In the genomic region with DNA sequence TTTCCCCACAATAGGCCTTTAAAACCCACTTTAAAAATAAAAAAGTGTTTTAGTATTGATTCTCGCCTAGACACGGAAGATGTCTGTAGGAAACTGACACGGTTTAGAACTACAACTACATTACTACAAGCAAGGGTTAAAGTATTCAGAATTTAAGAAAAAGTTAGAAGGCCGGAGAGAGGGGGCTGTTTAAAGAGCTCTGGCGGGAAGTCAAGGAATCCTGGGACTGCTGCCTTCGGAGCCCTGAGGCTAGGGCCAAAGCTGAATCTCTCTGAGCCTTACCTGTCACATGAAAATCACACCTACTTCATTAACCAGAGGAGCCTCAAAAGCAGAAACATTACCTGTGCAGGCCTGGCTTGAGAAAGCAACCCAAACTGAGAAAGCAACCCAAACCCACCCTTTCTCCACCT, we compare ENCODE assay signal across 2 cellular contexts.
TF ChIP-seq lines count a peak whose summit lies in the region.

No MANE protein-coding gene starts in this region.

TF ChIP-seq in GM23338, 12 proteins besides CTCF, POLR2A, EP300 and RAD21:
- TF ChIP-seq, protein P1, sequence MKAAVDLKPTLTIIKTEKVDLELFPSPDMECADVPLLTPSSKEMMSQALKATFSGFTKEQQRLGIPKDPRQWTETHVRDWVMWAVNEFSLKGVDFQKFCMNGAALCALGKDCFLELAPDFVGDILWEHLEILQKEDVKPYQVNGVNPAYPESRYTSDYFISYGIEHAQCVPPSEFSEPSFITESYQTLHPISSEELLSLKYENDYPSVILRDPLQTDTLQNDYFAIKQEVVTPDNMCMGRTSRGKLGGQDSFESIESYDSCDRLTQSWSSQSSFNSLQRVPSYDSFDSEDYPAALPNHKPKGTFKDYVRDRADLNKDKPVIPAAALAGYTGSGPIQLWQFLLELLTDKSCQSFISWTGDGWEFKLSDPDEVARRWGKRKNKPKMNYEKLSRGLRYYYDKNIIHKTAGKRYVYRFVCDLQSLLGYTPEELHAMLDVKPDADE (IDR thresholded peaks at IDR 0.05): no peak
- peak; percentile 78 for TF ChIP-seq EZH2 (IDR thresholded peaks at IDR 0.05; ENCODE audit: low read depth, unreplicated experiment)

TF ChIP-seq in K562, 482 proteins besides CTCF, POLR2A, EP300 and RAD21:
- peak; percentile 13 to 64 for TF ChIP-seq NRF1 (conservative IDR thresholded peaks at IDR 0.05 in 1 of 2, IDR thresholded peaks at IDR 0.05 in 1 of 2)
- TF ChIP-seq ZNF232 (CRISPR knock-in tag; IDR thresholded peaks at IDR 0.05): no peak
- no peak for TF ChIP-seq ZKSCAN8 (CRISPR knock-in tag; IDR thresholded peaks at IDR 0.05)
- TF ChIP-seq LCOR (CRISPR knock-in tag; IDR thresholded peaks at IDR 0.05): no peak
